In the genomic region with DNA sequence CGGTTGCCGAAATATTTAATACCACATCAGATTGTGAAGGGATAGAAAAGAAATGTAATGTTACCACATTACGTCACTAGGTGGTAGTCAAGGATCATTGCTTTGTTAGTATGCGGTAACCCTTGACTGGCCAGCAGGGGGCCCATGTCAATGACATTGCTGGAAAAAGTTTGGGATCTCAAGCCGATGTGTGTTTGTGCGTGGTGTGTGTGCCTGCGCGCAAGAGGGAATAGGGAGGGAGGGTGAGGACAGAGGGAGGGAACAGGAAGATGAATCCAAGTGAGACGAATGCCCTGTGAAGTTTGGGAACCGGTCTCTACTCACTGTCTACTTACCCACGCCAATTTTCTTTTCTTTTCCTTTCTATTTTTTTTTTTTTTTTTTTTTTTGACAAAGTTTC, we compare ENCODE assay signal across 8 cellular contexts. TPM values are rescaled to one million over a fixed set of nuclear protein-coding genes. Genes with fewer than 3 reads are reported as not detected.
DNase-seq lines count a peak whose midpoint lies in the region; TF ChIP-seq lines count a peak whose summit lies in the region.

No MANE protein-coding gene starts in this region.

- H4K5ac ChIP-seq in H9 (ENCODE audit: insufficient read length, low read depth, low read length): no peak overlapping the region

- no peak overlapping the region for H4K91ac ChIP-seq in H9 (ENCODE audit: insufficient read length, low read depth, low read length)

- no peak overlapping the region for H3T11ph ChIP-seq in H9 (ENCODE audit: low read length)

- H2BK20ac ChIP-seq in H9 (ENCODE audit: low read depth, low read length, poor library complexity, severe bottlenecking): no peak overlapping the region

- peak; percentile 14 for DNase-seq in GF-D8 (lab: John Stamatoyannopoulos, UW)
- peak; percentile 80 for DNase-seq in H9
- DNase-seq in SHP77 (lab: John Stamatoyannopoulos, UW): peak; percentile 58
- peak; percentile 53 for DNase-seq in activated naive CD4-positive, alpha-beta T cell treated with Interleukin-2 at 50 U/mL for 16 hours
- peak; percentile 77 for DNase-seq in glutamatergic neuron
- DNase-seq in posterior vena cava (ENCODE audit: low spot score): peak; percentile 86
- DNase-seq in uterus: peak; percentile 55

- no peak overlapping the region for H3K9ac ChIP-seq in H9 (ENCODE audit: extremely low read depth, insufficient read length, low read length)
- H3K9ac ChIP-seq in Loucy (ENCODE audit: low read depth, low read length, poor library complexity, severe bottlenecking): no peak overlapping the region

- H3K23me2 ChIP-seq in H9 (ENCODE audit: insufficient read length, low read depth, low read length, poor library complexity, severe bottlenecking): no peaks in the 10 kb centered on the region

- H4K20me1 ChIP-seq in H9 (ENCODE audit: control insufficient read depth, insufficient read depth, insufficient read length) (no peaks in the 10 kb centered on the region), Loucy (ENCODE audit: insufficient read depth, low read length, poor library complexity, severe bottlenecking) (no peaks in the 10 kb centered on the region)

- TF ChIP-seq CTCF in H9 (conservative IDR thresholded peaks at IDR 0.05): peak; percentile 96
- TF ChIP-seq CTCF in Loucy (conservative IDR thresholded peaks at IDR 0.05; ENCODE audit: low read length): peak; percentile 100
- peak; percentile 94 for TF ChIP-seq CTCF in glutamatergic neuron (IDR thresholded peaks at IDR 0.05; ENCODE audit: partially characterized antibody, unreplicated experiment)
- peak; percentile 85 to 94 (median 92) for TF ChIP-seq CTCF in uterus (IDR thresholded peaks at IDR 0.05)

- no peak overlapping the region for H4K8ac ChIP-seq in H9 (replicated peaks; ENCODE audit: insufficient read length, low read depth, low read length)

- no peaks in the 10 kb centered on the region for H3K36me3 Mint-ChIP-seq in H9 (ENCODE audit: insufficient read depth in 1 of 3, low read depth in 3 of 3)
- peaks cover 10% of the 10 kb centered on the region for H3K36me3 Mint-ChIP-seq in glutamatergic neuron (ENCODE audit: unreplicated experiment)

- no peaks in the 10 kb centered on the region for H3K79me2 ChIP-seq in H9 (ENCODE audit: insufficient read depth, low read length)
- H3K79me2 ChIP-seq in Loucy (ENCODE audit: insufficient read depth, low read length): no peaks in the 10 kb centered on the region

- no peak for TF ChIP-seq POLR2A in uterus (IDR thresholded peaks at IDR 0.05)

- no peak overlapping the region for H2BK5ac ChIP-seq in H9 (ENCODE audit: insufficient read length, low read length)

- H2BK12ac ChIP-seq in H9 (ENCODE audit: insufficient read length, low read depth, low read length): no peak overlapping the region

- H3K4ac ChIP-seq in H9 (ENCODE audit: low read depth, low read length): no peak overlapping the region

- no peak overlapping the region for H2BK15ac ChIP-seq in H9 (ENCODE audit: low read depth, low read length)

- H3K27ac ChIP-seq in H9 (ENCODE audit: insufficient read length, low read depth, low read length): no peak overlapping the region
- no peak overlapping the region for H3K27ac ChIP-seq in uterus

- H3K9me2 ChIP-seq in Loucy (replicated peaks; ENCODE audit: low read depth, low read length): no peaks in the 10 kb centered on the region

- H3K9me3 Mint-ChIP-seq in H9 (no peaks in the 10 kb centered on the region; a peak in 1 of 5 replicates), glutamatergic neuron (ENCODE audit: unreplicated experiment) (peaks cover 5% of the 10 kb centered on the region)

- no peak overlapping the region for H2BK120ac ChIP-seq in H9 (ENCODE audit: low read depth, low read length, poor library complexity, severe bottlenecking)

- no peak overlapping the region for H3K18ac ChIP-seq in H9 (ENCODE audit: insufficient read length, low read depth, low read length)

- H3K4me1 Mint-ChIP-seq in H9 (peaks cover 24 to 31% of the 10 kb centered on the region in 2 experiments), glutamatergic neuron (ENCODE audit: low read depth, unreplicated experiment) (peaks cover 4% of the 10 kb centered on the region)

- H3K27ac Mint-ChIP-seq in H9 (no peak overlapping the region), glutamatergic neuron (ENCODE audit: unreplicated experiment) (no peak overlapping the region)

- WGBS in H9 (ENCODE audit: extremely low coverage, insufficient read length, low lambda C conversion rate): no CpG with 5 or more reads among the region's 11 CpGs

- H3K4me3 ChIP-seq in Loucy (ENCODE audit: low read length, poor library complexity, severe bottlenecking) (no peak overlapping the region), uterus (no peak overlapping the region)

- H2AK5ac ChIP-seq in H9 (ENCODE audit: insufficient read length, low read length): no peak overlapping the region

- no peaks in the 10 kb centered on the region for H3K36me3 ChIP-seq in Loucy (ENCODE audit: insufficient read depth, low read length)
- no peaks in the 10 kb centered on the region for H3K36me3 ChIP-seq in uterus

- no peak overlapping the region for H3K14ac ChIP-seq in H9 (ENCODE audit: insufficient read depth, low read length)

- H3K4me2 ChIP-seq in H9 (ENCODE audit: insufficient read depth, insufficient read length, low read length): no peak overlapping the region
- peak overlapping the region; percentile 43 for H3K4me2 ChIP-seq in Loucy (ENCODE audit: low read depth, low read length, poor library complexity, severe bottlenecking)

- H3K27me3 Mint-ChIP-seq in H9 (ENCODE audit: low read depth) (no peaks in the 10 kb centered on the region; the same call in 1 of the 2 replicates), glutamatergic neuron (ENCODE audit: unreplicated experiment) (peaks cover 5% of the 10 kb centered on the region)

- intact Hi-C loops in posterior vena cava (cut with DNase I): loop anchor here in 1 of 2 donors (10.0 kb wide), 1 partner anchor 664 kb away; no protein-coding TSS in a partner anchor
- intact Hi-C loops in uterus (cut with DNase I; ENCODE audit: low total_unique reads): no loop called here

- H3K79me1 ChIP-seq in H9 (ENCODE audit: insufficient read depth, low read depth, low read length, poor library complexity, severe bottlenecking): no peaks in the 10 kb centered on the region

- H3F3A ChIP-seq in Loucy (ENCODE audit: low read depth): no peaks in the 10 kb centered on the region

- no peak overlapping the region for H3K56ac ChIP-seq in H9 (ENCODE audit: insufficient read length, low read depth, low read length)

- no peak overlapping the region for H3K23ac ChIP-seq in H9 (ENCODE audit: insufficient read length, low read depth, low read length)

- H3K27me3 ChIP-seq in H9 (ENCODE audit: insufficient read depth, low read length): no peaks in the 10 kb centered on the region
- H3K27me3 ChIP-seq in Loucy (ENCODE audit: insufficient read depth, low read length, poor library complexity, severe bottlenecking): no peaks in the 10 kb centered on the region
- H3K27me3 ChIP-seq in uterus: peaks cover 0 to 6% of the 10 kb centered on the region in 2 donors

- H2AFZ ChIP-seq in H9 (ENCODE audit: low read length): no peak overlapping the region
- H2AFZ ChIP-seq in Loucy (ENCODE audit: low read length): peak overlapping the region; percentile 56; the same call in 1 of the 2 replicates

- H3K4me1 ChIP-seq in H9 (ENCODE audit: insufficient read depth, low read length) (peaks cover 7% of the 10 kb centered on the region; the same call in 1 of the 2 replicates), Loucy (ENCODE audit: insufficient read depth, low read length, poor library complexity, severe bottlenecking) (no peaks in the 10 kb centered on the region), uterus (no peaks in the 10 kb centered on the region)

- no peaks in the 10 kb centered on the region for H3K9me3 ChIP-seq in H9 (ENCODE audit: control insufficient read depth, low read depth, low read length)
- no peaks in the 10 kb centered on the region for H3K9me3 ChIP-seq in Loucy (ENCODE audit: insufficient read depth, low read depth, low read length)
- no peaks in the 10 kb centered on the region for H3K9me3 ChIP-seq in uterus

- H3K4me3 Mint-ChIP-seq in H9 (peak overlapping the region; percentile 7 to 24; a peak in 2 of 5 replicates), glutamatergic neuron (ENCODE audit: unreplicated experiment) (no peak overlapping the region)

RNA-seq across cellular contexts. Expression of gene MRGPRX2, which starts 10.7 kb away (rescaled TPM):
- total RNA-seq in H9 (2021) (not detected in 2 replicates), glutamatergic neuron (ENCODE audit: unreplicated experiment) (not detected), posterior vena cava (1 to 10 TPM in 1 of 2 donors, under 1 TPM in 1; 0.10 to 1.0 TPM), uterus (under 1 TPM in 1 of 4 donors, not detected in 3; 0.27 TPM)

RNA-seq across cellular contexts. Expression of gene ZDHHC13, which starts 45.7 kb away (rescaled TPM):
- total RNA-seq in H9 (2021) (20.9 and 21.1 TPM in 2 replicates), glutamatergic neuron (ENCODE audit: unreplicated experiment) (21.9 TPM), posterior vena cava (1 to 10 TPM; 5.4 to 5.9 TPM), uterus (10 to 100 TPM in 3 of 4 donors, 1 to 10 TPM in 1; 7.4 to 31.5 (median 12.7) TPM)

Comparison
In these comparisons a context has a peak if more than half of its experiments do, and no peak if none do; other contexts are left out.
1. DNase-seq: peak in every context shown above with its lines; median percentile 86 in posterior vena cava; 80 in H9; 77 in glutamatergic neuron; 58 in SHP77; 55 in uterus; 53 in activated naive CD4-positive, alpha-beta T cell treated with Interleukin-2 at 50 U/mL for 16 hours; 14 in GF-D8.